In genomic region chr17:17633310-17633709, GRCh38 we compare ENCODE assay signal across 15 cellular contexts. TPM values are rescaled to one million over a fixed set of nuclear protein-coding genes. Genes with fewer than 3 reads are reported as not detected.
A peak's percentile ranks its signal among the peaks of the same experiment; 100 is the strongest.
DNase-seq lines count a peak whose midpoint lies in the region; ATAC-seq and TF ChIP-seq lines count a peak whose summit lies in the region.
"Had no signal": no experiment of that assay in that cellular context is flagged by ENCODE, and none has a peak within 500 bp of the region (broad histone marks: within the 10 kb centered on the region; RNA-seq: fewer than 3 reads in every experiment).

No MANE protein-coding gene starts in this region.

- CTCF ChIA-PET in mammary epithelial cell (lab: Charles Lee; ENCODE audit: low non-redundant PET): no interaction called here

- TF ChIP-seq POLR2A in breast epithelium (IDR thresholded peaks at IDR 0.05) (no peak), heart left ventricle (IDR thresholded peaks at IDR 0.05) (no peak)

- H3K9ac ChIP-seq in mammary epithelial cell (ENCODE audit: insufficient read depth, low read length) (no peak overlapping the region), endodermal cell (ENCODE audit: extremely low read depth, low read length, poor library complexity, severe bottlenecking) (no peak overlapping the region), neural progenitor cell (no peak overlapping the region)
- H3K9ac ChIP-seq: BLaER1 had no signal

- no peak overlapping the region for H3K4me3 ChIP-seq in mammary epithelial cell (replicated peaks in 1 of 3; ENCODE audit: insufficient read depth in 1 of 3, low read depth in 2 of 3, low read length in 3 of 3)
- H3K4me3 ChIP-seq in breast epithelium: no peak overlapping the region
- no peak overlapping the region for H3K4me3 ChIP-seq in endodermal cell (ENCODE audit: low read length)
- no peak overlapping the region for H3K4me3 ChIP-seq in neural progenitor cell
- no peak overlapping the region for H3K4me3 ChIP-seq in heart left ventricle
- H3K4me3 ChIP-seq: BLaER1 had no signal

- H3K4me1 Mint-ChIP-seq in endodermal cell: no peaks in the 10 kb centered on the region
- H3K4me1 Mint-ChIP-seq in neural progenitor cell: peaks cover 18% of the 10 kb centered on the region
- peaks cover 7 to 8% of the 10 kb centered on the region in 2 donors for H3K4me1 Mint-ChIP-seq in effector memory CD8-positive, alpha-beta T cell (ENCODE audit: low read depth in 2 of 2)

- H3K27ac ChIP-seq in mammary epithelial cell (ENCODE audit: insufficient read depth, low read depth, low read length) (no peak overlapping the region), breast epithelium (no peak overlapping the region), endodermal cell (ENCODE audit: low read depth, low read length) (no peak overlapping the region), neural progenitor cell (no peak overlapping the region), heart left ventricle (no peak overlapping the region)
- H3K27ac ChIP-seq: BLaER1 had no signal

- DNase-seq in mammary epithelial cell: peak; percentile 49
- no peak for DNase-seq in breast epithelium (ENCODE audit: low spot score in 2 of 2)
- DNase-seq in endodermal cell: peak; percentile 31
- DNase-seq in neural progenitor cell (ENCODE audit: low spot score): no peak
- DNase-seq in heart left ventricle: no peak
- DNase-seq in SW480 (ENCODE audit: low spot score): no peak
- DNase-seq in effector memory CD8-positive, alpha-beta T cell: no peak
- DNase-seq: 8988T, AML-193, Caco-2, GF-D8, HCEC 1CT had no signal

- H3K36me3 Mint-ChIP-seq in endodermal cell (ENCODE audit: low read depth) (no peaks in the 10 kb centered on the region), neural progenitor cell (no peaks in the 10 kb centered on the region)
- peaks cover 4% of the 10 kb centered on the region for H3K36me3 Mint-ChIP-seq in effector memory CD8-positive, alpha-beta T cell (ENCODE audit: insufficient read depth)

- dilution Hi-C loops in mammary epithelial cell (cut with HindIII; ENCODE audit: low sequenced_read_pairs): no loop called here

- H2AFZ ChIP-seq in mammary epithelial cell (ENCODE audit: low read depth, low read length) (peak overlapping the region; percentile 75), neural progenitor cell (replicated peaks) (no peak overlapping the region)

- no TSS peak for BruUV-seq in mammary epithelial cell (replicated peaks; lab: Mats Ljungman, UMichigan)

- intact Hi-C loops in mammary epithelial cell (cut with micrococcal nuclease) (no loop called here), breast epithelium (cut with DNase I; ENCODE audit: low total_unique reads) (no loop called here), heart left ventricle (cut with DNase I) (no loop called here)

- in situ Hi-C loops in mammary epithelial cell (cut with MboI; ENCODE audit: low sequenced_read_pairs in 2 of 2): loop anchor here (10.0 kb wide), 1 partner anchor 129 kb away; no protein-coding TSS in a partner anchor

- TF ChIP-seq CTCF in mammary epithelial cell (conservative IDR thresholded peaks at IDR 0.05 in 1 of 2, IDR thresholded peaks at IDR 0.05 in 1 of 2; ENCODE audit: extremely low read depth in 1 of 2, insufficient read depth in 1 of 2, low read depth in 1 of 2, low read length in 2 of 2): no peak
- TF ChIP-seq CTCF in breast epithelium (IDR thresholded peaks at IDR 0.05): no peak
- TF ChIP-seq CTCF in endodermal cell (conservative IDR thresholded peaks at IDR 0.05): no peak
- TF ChIP-seq CTCF in neural progenitor cell (IDR thresholded peaks at IDR 0.05): no peak
- TF ChIP-seq CTCF in heart left ventricle (IDR thresholded peaks at IDR 0.05): no peak

- no peaks in the 10 kb centered on the region for H3K36me3 ChIP-seq in mammary epithelial cell (ENCODE audit: insufficient read depth, low read length)
- H3K36me3 ChIP-seq in breast epithelium: no peaks in the 10 kb centered on the region
- H3K36me3 ChIP-seq in endodermal cell (ENCODE audit: control insufficient read depth, insufficient read depth, low read length): no peaks in the 10 kb centered on the region
- no peaks in the 10 kb centered on the region for H3K36me3 ChIP-seq in neural progenitor cell
- no peaks in the 10 kb centered on the region for H3K36me3 ChIP-seq in heart left ventricle
- H3K36me3 ChIP-seq: BLaER1 had no signal

- H3K9me3 Mint-ChIP-seq in endodermal cell: peaks cover 9% of the 10 kb centered on the region
- peaks cover 6% of the 10 kb centered on the region for H3K9me3 Mint-ChIP-seq in neural progenitor cell
- no peaks in the 10 kb centered on the region for H3K9me3 Mint-ChIP-seq in effector memory CD8-positive, alpha-beta T cell
- H3K9me3 Mint-ChIP-seq: CD8-positive, alpha-beta memory T cell had no signal

- no peak overlapping the region for H3K4me3 Mint-ChIP-seq in endodermal cell
- no peak overlapping the region for H3K4me3 Mint-ChIP-seq in neural progenitor cell
- no peak overlapping the region for H3K4me3 Mint-ChIP-seq in effector memory CD8-positive, alpha-beta T cell
- H3K4me3 Mint-ChIP-seq: CD8-positive, alpha-beta memory T cell had no signal

- H3K9me3 ChIP-seq in mammary epithelial cell (replicated peaks; ENCODE audit: insufficient read depth, low read length) (no peaks in the 10 kb centered on the region), breast epithelium (no peaks in the 10 kb centered on the region), endodermal cell (ENCODE audit: control insufficient read depth, low read length) (no peaks in the 10 kb centered on the region), neural progenitor cell (ENCODE audit: low read depth) (no peaks in the 10 kb centered on the region), heart left ventricle (peaks cover 0 to 3% (median 0%) of the 10 kb centered on the region in 12 donors)
- H3K9me3 ChIP-seq: Caco-2 had no signal

- WGBS in mammary epithelial cell (ENCODE audit: low coverage, missing lambda C conversion rate): 57% methylated on average over 6 of the region's 6 CpGs
- 86 to 92% methylated on average over 2 to 6 of the region's 6 CpGs for WGBS in endodermal cell (ENCODE audit: insufficient coverage in 1 of 2, insufficient read length in 1 of 2), 2 experiments
- WGBS in heart left ventricle, 4 donors: 88 to 94% (median 92%) methylated on average over 6 of the region's 6 CpGs

- H3F3A ChIP-seq in neural progenitor cell (ENCODE audit: low read depth): peaks cover 5% of the 10 kb centered on the region

- no peak overlapping the region for H3K4me2 ChIP-seq in mammary epithelial cell (ENCODE audit: insufficient read depth, low read depth, low read length)
- H3K4me2 ChIP-seq in neural progenitor cell: no peak overlapping the region
- H3K4me2 ChIP-seq: BLaER1 had no signal

- no peaks in the 10 kb centered on the region for H3K27me3 Mint-ChIP-seq in endodermal cell (ENCODE audit: insufficient read depth)
- H3K27me3 Mint-ChIP-seq in neural progenitor cell (ENCODE audit: insufficient read depth, low read depth): peaks cover 6% of the 10 kb centered on the region
- peaks cover 0 to 4% of the 10 kb centered on the region in 2 donors for H3K27me3 Mint-ChIP-seq in effector memory CD8-positive, alpha-beta T cell
- H3K27me3 Mint-ChIP-seq: CD8-positive, alpha-beta memory T cell had no signal

- H3K27ac Mint-ChIP-seq in endodermal cell (no peak overlapping the region), neural progenitor cell (peak overlapping the region; percentile 7)
- H3K27ac Mint-ChIP-seq in effector memory CD8-positive, alpha-beta T cell: no peak overlapping the region
- H3K27ac Mint-ChIP-seq: CD8-positive, alpha-beta memory T cell had no signal

- no peak for ATAC-seq in heart left ventricle
- ATAC-seq in effector memory CD8-positive, alpha-beta T cell (replicated peaks): no peak
- ATAC-seq: HepG2 had no signal

- H4K20me1 ChIP-seq in mammary epithelial cell (ENCODE audit: insufficient read depth, low read length) (no peaks in the 10 kb centered on the region), neural progenitor cell (ENCODE audit: low read depth) (no peaks in the 10 kb centered on the region)
- H4K20me1 ChIP-seq: BLaER1 had no signal

- H3K79me2 ChIP-seq in mammary epithelial cell (ENCODE audit: insufficient read depth, low read length) (no peaks in the 10 kb centered on the region), neural progenitor cell (ENCODE audit: low read depth) (no peaks in the 10 kb centered on the region)

- H3K4me1 ChIP-seq in mammary epithelial cell (ENCODE audit: insufficient read depth, low read length) (peaks cover 9% of the 10 kb centered on the region), breast epithelium (no peaks in the 10 kb centered on the region), endodermal cell (ENCODE audit: control insufficient read depth, insufficient read depth, low read length) (no peaks in the 10 kb centered on the region), neural progenitor cell (no peaks in the 10 kb centered on the region), heart left ventricle (peaks cover 0 to under 1% (median 0%) of the 10 kb centered on the region in 12 donors)
- H3K4me1 ChIP-seq: Caco-2 had no signal

- H3K27me3 ChIP-seq in mammary epithelial cell (ENCODE audit: insufficient read depth, low read length): no peaks in the 10 kb centered on the region
- H3K27me3 ChIP-seq in breast epithelium: no peaks in the 10 kb centered on the region
- no peaks in the 10 kb centered on the region for H3K27me3 ChIP-seq in endodermal cell (ENCODE audit: control insufficient read depth, insufficient read depth, low read length, poor library complexity, severe bottlenecking)
- no peaks in the 10 kb centered on the region for H3K27me3 ChIP-seq in neural progenitor cell
- no peaks in the 10 kb centered on the region for H3K27me3 ChIP-seq in heart left ventricle
- H3K27me3 ChIP-seq: BLaER1 had no signal

RNA-seq across cellular contexts. Expression of gene PEMT, which starts 41.8 kb away (rescaled TPM):
- total RNA-seq in mammary epithelial cell (10 to 100 TPM; 31.0 to 34.5 TPM), breast epithelium (100 to 1,000 TPM in 1 of 3 donors, 10 to 100 TPM in 2; 37.3 to 151 (median 52.4) TPM), endodermal cell (10 to 100 TPM; 38.3 to 52.7 TPM), neural progenitor cell (ENCODE audit: low replicate concordance) (17.7 and 50.4 TPM in 2 replicates), heart left ventricle (10 to 100 TPM; 15.7 to 41.0 (median 25.4) TPM)
- polyA plus RNA-seq in mammary epithelial cell (35.9 TPM), heart left ventricle (10 to 100 TPM; 25.0 to 42.2 TPM)
- 11.5 TPM for polyA minus RNA-seq in mammary epithelial cell
- 49.1 TPM for polyA plus RNA-seq in endodermal cell (2013, experiment 1 of 2)
- polyA plus RNA-seq in endodermal cell (2013, experiment 2 of 2): 42.1 TPM

RNA-seq across cellular contexts. Expression of gene RAI1, which starts 47.9 kb away (rescaled TPM):
- total RNA-seq in mammary epithelial cell (10 to 100 TPM; 23.8 to 41.9 TPM), breast epithelium (10 to 100 TPM in 2 of 3 donors, 1 to 10 TPM in 1; 5.6 to 25.6 (median 20.6) TPM), endodermal cell (10 to 100 TPM; 35.9 to 42.9 TPM), neural progenitor cell (ENCODE audit: low replicate concordance) (18.0 and 27.4 TPM in 2 replicates), heart left ventricle (10 to 100 TPM; 15.1 to 37.2 (median 20.8) TPM)
- polyA plus RNA-seq in mammary epithelial cell (4.9 TPM), heart left ventricle (10 to 100 TPM; 17.2 to 23.0 TPM)
- polyA minus RNA-seq in mammary epithelial cell: 8.5 TPM
- polyA plus RNA-seq in endodermal cell (2013, experiment 1 of 2): 34.4 TPM
- 37.1 TPM for polyA plus RNA-seq in endodermal cell (2013, experiment 2 of 2)

Comparison
In these comparisons a context has a peak if more than half of its experiments do, and no peak if none do; other contexts are left out.
1. DNase-seq: peak in mammary epithelial cell (single experiment) and endodermal cell (single experiment); none in breast epithelium (0 of 2), neural progenitor cell (single experiment), heart left ventricle (0 of 5), SW480 (single experiment) and effector memory CD8-positive, alpha-beta T cell (0 of 3).